In the genomic region with DNA sequence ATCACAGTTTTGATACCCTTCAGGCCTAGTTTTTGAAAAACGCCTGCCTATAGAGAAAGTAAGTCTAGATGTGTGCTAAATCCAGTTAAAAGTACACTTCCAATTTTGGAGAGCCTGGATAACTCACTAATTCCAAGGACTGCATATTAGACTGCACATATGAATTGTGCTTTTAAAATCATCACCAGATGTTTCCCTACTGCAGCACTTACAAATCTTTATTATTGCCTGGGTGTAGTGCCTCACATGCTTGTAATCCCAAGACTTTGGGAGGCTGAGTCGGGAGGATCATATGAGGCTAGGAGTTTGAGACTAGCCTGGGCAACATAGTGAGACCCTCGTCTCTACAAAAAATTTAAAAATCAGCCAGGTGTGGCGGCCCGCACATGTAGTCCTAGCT, we compare ENCODE assay signal across 1 cellular context.
TF ChIP-seq lines count a peak whose summit lies in the region.

No MANE protein-coding gene starts in this region.

TF ChIP-seq in IMR-90, 13 proteins besides CTCF, POLR2A, EP300 and RAD21:
- TF ChIP-seq, protein P1, sequence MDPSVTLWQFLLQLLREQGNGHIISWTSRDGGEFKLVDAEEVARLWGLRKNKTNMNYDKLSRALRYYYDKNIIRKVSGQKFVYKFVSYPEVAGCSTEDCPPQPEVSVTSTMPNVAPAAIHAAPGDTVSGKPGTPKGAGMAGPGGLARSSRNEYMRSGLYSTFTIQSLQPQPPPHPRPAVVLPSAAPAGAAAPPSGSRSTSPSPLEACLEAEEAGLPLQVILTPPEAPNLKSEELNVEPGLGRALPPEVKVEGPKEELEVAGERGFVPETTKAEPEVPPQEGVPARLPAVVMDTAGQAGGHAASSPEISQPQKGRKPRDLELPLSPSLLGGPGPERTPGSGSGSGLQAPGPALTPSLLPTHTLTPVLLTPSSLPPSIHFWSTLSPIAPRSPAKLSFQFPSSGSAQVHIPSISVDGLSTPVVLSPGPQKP (IDR thresholded peaks at IDR 0.05; ENCODE audit: borderline replicate concordance, low read depth, low read length) = no peak
- TF ChIP-seq CEBPB (IDR thresholded peaks at IDR 0.05; ENCODE audit: low read depth, low read length) = no peak
- TF ChIP-seq RCOR1 (IDR thresholded peaks at IDR 0.05; ENCODE audit: insufficient replicate concordance, low read length) = no peak
- no peak for TF ChIP-seq CHD1 (IDR thresholded peaks at IDR 0.05; ENCODE audit: low read depth, low read length)
TF ChIP-seq in IMR-90: peak in this region for 0.
